In genomic region chr1:206575165-206575893, GRCh38 we compare ENCODE assay signal across 8 cellular contexts. TPM values are rescaled to one million over a fixed set of nuclear protein-coding genes. Genes with fewer than 3 reads are reported as not detected.
DNase-seq lines count a peak whose midpoint lies in the region; ATAC-seq and TF ChIP-seq lines count a peak whose summit lies in the region.

No MANE protein-coding gene starts in this region.

- no peak for TF ChIP-seq EP300 in stomach (IDR thresholded peaks at IDR 0.05)

- H3K9me3 ChIP-seq in KOPT-K1 (ENCODE audit: insufficient read depth, low read length, poor library complexity, severe bottlenecking) (no peaks in the 10 kb centered on the region), heart right ventricle (no peaks in the 10 kb centered on the region), stomach (no peaks in the 10 kb centered on the region)

- peaks cover 4 to 98% (median 30%) of the 10 kb centered on the region in 9 donors for H3K4me1 ChIP-seq in heart right ventricle
- H3K4me1 ChIP-seq in stomach: peaks cover 7 to 70% (median 34%) of the 10 kb centered on the region in 4 donors

- peak overlapping the region; percentile 100 for H3K27ac Mint-ChIP-seq in activated T-helper 17 cell treated with anti-CD3 and anti-CD28 coated beads, Interleukin-2, amount 50 U/mL, for 72 hours

- peak; percentile 17 for ATAC-seq in activated T-helper 17 cell treated with anti-CD3 and anti-CD28 coated beads, Interleukin-2, amount 50 U/mL, for 72 hours (replicated peaks)
- peak; percentile 9 to 76 (median 62) for ATAC-seq in heart right ventricle

- TF ChIP-seq POLR2A in stomach (IDR thresholded peaks at IDR 0.05): no peak

- no peaks in the 10 kb centered on the region for H3K27me3 ChIP-seq in heart right ventricle
- no peaks in the 10 kb centered on the region for H3K27me3 ChIP-seq in stomach

- H3K4me1 Mint-ChIP-seq in activated T-helper 17 cell treated with anti-CD3 and anti-CD28 coated beads, Interleukin-2, amount 50 U/mL, for 72 hours: peaks cover 84% of the 10 kb centered on the region

- H3K9me3 Mint-ChIP-seq in activated T-helper 17 cell treated with anti-CD3 and anti-CD28 coated beads, Interleukin-2, amount 50 U/mL, for 72 hours: no peaks in the 10 kb centered on the region

- DNase-seq in EH (ENCODE audit: low read depth) (peak; percentile 82), heart right ventricle (peak in 1 of 2 donors; percentile 70), stomach (peak; percentile 43), NCI-H1930 (lab: John Stamatoyannopoulos, UW) (no peak), mesenteric fat pad (ENCODE audit: low spot score) (no peak), superior temporal gyrus (ENCODE audit: extremely low spot score) (no peak)

- no peak for TF ChIP-seq CTCF in heart right ventricle (IDR thresholded peaks at IDR 0.05)
- TF ChIP-seq CTCF in stomach (IDR thresholded peaks at IDR 0.05): no peak

- peaks cover 77% of the 10 kb centered on the region for H3K36me3 ChIP-seq in KOPT-K1 (ENCODE audit: insufficient read depth, low read length)
- H3K36me3 ChIP-seq in heart right ventricle: peaks cover 0 to 3% (median 0%) of the 10 kb centered on the region in 9 donors
- H3K36me3 ChIP-seq in stomach: peaks cover 0 to 13% (median 3%) of the 10 kb centered on the region in 4 donors

- intact Hi-C loops in heart right ventricle (cut with DNase I) (no loop called here), stomach (cut with DNase I; ENCODE audit: low total_unique reads) (no loop called here)

- peak overlapping the region in 1 of 10 donors; percentile 26 for H3K4me3 ChIP-seq in heart right ventricle
- no peak overlapping the region for H3K4me3 ChIP-seq in stomach

- H3K27ac ChIP-seq in KOPT-K1 (ENCODE audit: low read depth, low read length, poor library complexity, severe bottlenecking): peak overlapping the region; percentile 72
- peak overlapping the region in 8 of 10 donors; percentile 27 to 97 (median 62) for H3K27ac ChIP-seq in heart right ventricle
- peak overlapping the region; percentile 62 to 83 (median 71) for H3K27ac ChIP-seq in stomach

- peaks cover 100% of the 10 kb centered on the region for H3K36me3 Mint-ChIP-seq in activated T-helper 17 cell treated with anti-CD3 and anti-CD28 coated beads, Interleukin-2, amount 50 U/mL, for 72 hours (ENCODE audit: low read depth)

- no peaks in the 10 kb centered on the region for H3K27me3 Mint-ChIP-seq in activated T-helper 17 cell treated with anti-CD3 and anti-CD28 coated beads, Interleukin-2, amount 50 U/mL, for 72 hours

- peak overlapping the region; percentile 84 for H3K4me3 Mint-ChIP-seq in activated T-helper 17 cell treated with anti-CD3 and anti-CD28 coated beads, Interleukin-2, amount 50 U/mL, for 72 hours

- 44 to 53% methylated on average over 11 of the region's 11 CpGs for WGBS in heart right ventricle, 2 donors
- 38 to 50% (median 46%) methylated on average over 11 of the region's 11 CpGs for WGBS in stomach, 5 donors

RNA-seq across cellular contexts. Expression of gene EIF2D, which starts 36.9 kb away (rescaled TPM):
- total RNA-seq in activated T-helper 17 cell treated with anti-CD3 and anti-CD28 coated beads, Interleukin-2, amount 50 U/mL, for 72 hours: 10 to 100 TPM; 63.4 to 64.9 TPM
- total RNA-seq in heart right ventricle (10 to 100 TPM; 26.1 to 32.2 (median 29.5) TPM), stomach (100 to 1,000 TPM in 1 of 5 donors, 10 to 100 TPM in 4; 16.9 to 130 (median 39.8) TPM), mesenteric fat pad (37.8 TPM)
- polyA plus RNA-seq in heart right ventricle (10 to 100 TPM; 16.8 to 35.6 TPM), stomach (10 to 100 TPM; 48.7 to 55.8 (median 48.9) TPM)

Comparison
In these comparisons a context has a peak if more than half of its experiments do, and no peak if none do; other contexts are left out.
1. DNase-seq: peak in EH (single experiment) and stomach (single experiment); none in NCI-H1930 (0 of 2), mesenteric fat pad (single experiment) and superior temporal gyrus (single experiment).
2. Peak in every context shown above with its lines, with median percentiles within 50 percentile points of each other: H3K27ac ChIP-seq.